ENCODE assay signal across 1 cellular context in the genomic region with DNA sequence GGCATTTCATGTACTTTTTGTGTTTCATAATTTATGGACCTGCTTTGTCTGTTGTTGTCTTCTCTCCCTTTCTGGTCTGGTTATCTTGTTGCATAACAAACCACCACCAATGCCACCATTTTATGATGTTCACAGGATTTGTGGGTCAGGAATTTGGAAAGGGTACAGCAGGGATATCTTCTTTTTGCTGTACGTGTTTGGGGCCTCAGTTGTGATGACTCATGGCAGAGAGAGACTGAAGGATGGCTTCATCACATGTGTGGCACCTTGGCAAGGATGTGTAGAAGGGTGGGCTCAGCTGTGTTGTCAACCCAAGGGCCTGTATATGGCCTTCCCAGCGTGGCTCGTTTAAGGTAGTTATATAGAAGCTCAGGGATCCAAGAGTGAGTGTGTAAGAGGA.
TF ChIP-seq lines count a peak whose summit lies in the region.

No MANE protein-coding gene starts in this region.

TF ChIP-seq in K562, 482 proteins besides CTCF, POLR2A, EP300 and RAD21 (continued from another document):
- no peak for TF ChIP-seq DMBX1 (CRISPR knock-in tag; IDR thresholded peaks at IDR 0.05; ENCODE audit: borderline replicate concordance)
- TF ChIP-seq SAP30 (IDR thresholded peaks at IDR 0.05; ENCODE audit: borderline replicate concordance, insufficient read depth, low read depth, low read length, poor library complexity, severe bottlenecking) = no peak
- TF ChIP-seq GTF2A2 (tag; IDR thresholded peaks at IDR 0.05) = no peak
- TF ChIP-seq CEBPG (CRISPR knock-in tag; IDR thresholded peaks at IDR 0.05) = no peak
- TF ChIP-seq CEBPG (tag; conservative IDR thresholded peaks at IDR 0.05 in 1 of 2, IDR thresholded peaks at IDR 0.05 in 1 of 2) = no peak
- 0 out of 2 replicates have a peak, but pooled peaks have one; percentile 9 for TF ChIP-seq C11orf30 (IDR thresholded peaks at IDR 0.05; ENCODE audit: low read depth)
- TF ChIP-seq, protein P1, sequence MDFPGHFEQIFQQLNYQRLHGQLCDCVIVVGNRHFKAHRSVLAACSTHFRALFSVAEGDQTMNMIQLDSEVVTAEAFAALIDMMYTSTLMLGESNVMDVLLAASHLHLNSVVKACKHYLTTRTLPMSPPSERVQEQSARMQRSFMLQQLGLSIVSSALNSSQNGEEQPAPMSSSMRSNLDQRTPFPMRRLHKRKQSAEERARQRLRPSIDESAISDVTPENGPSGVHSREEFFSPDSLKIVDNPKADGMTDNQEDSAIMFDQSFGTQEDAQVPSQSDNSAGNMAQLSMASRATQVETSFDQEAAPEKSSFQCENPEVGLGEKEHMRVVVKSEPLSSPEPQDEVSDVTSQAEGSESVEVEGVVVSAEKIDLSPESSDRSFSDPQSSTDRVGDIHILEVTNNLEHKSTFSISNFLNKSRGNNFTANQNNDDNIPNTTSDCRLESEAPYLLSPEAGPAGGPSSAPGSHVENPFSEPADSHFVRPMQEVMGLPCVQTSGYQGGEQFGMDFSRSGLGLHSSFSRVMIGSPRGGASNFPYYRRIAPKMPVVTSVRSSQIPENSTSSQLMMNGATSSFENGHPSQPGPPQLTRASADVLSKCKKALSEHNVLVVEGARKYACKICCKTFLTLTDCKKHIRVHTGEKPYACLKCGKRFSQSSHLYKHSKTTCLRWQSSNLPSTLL (IDR thresholded peaks at IDR 0.05) = peak; percentile 47; the same call in 1 of the 2 replicates
- TF ChIP-seq, protein P2, sequence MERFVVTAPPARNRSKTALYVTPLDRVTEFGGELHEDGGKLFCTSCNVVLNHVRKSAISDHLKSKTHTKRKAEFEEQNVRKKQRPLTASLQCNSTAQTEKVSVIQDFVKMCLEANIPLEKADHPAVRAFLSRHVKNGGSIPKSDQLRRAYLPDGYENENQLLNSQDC (CRISPR knock-in tag; IDR thresholded peaks at IDR 0.05) = no peak
- TF ChIP-seq, protein P3, sequence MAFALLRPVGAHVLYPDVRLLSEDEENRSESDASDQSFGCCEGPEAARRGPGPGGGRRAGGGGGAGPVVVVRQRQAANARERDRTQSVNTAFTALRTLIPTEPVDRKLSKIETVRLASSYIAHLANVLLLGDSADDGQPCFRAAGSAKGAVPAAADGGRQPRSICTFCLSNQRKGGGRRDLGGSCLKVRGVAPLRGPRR (CRISPR knock-in tag; IDR thresholded peaks at IDR 0.05) = no peak
- no peak for TF ChIP-seq SOX6 (IDR thresholded peaks at IDR 0.05)
- TF ChIP-seq, protein P4, sequence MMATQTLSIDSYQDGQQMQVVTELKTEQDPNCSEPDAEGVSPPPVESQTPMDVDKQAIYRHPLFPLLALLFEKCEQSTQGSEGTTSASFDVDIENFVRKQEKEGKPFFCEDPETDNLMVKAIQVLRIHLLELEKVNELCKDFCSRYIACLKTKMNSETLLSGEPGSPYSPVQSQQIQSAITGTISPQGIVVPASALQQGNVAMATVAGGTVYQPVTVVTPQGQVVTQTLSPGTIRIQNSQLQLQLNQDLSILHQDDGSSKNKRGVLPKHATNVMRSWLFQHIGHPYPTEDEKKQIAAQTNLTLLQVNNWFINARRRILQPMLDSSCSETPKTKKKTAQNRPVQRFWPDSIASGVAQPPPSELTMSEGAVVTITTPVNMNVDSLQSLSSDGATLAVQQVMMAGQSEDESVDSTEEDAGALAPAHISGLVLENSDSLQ (IDR thresholded peaks at IDR 0.05) = no peak
- no peak; the same call in 1 of the 2 replicates for TF ChIP-seq JUND (IDR thresholded peaks at IDR 0.05; ENCODE audit: borderline replicate concordance, low read depth, low read length)
- peak; percentile 33; the same call in 1 of the 3 replicates for TF ChIP-seq JUND (tag; IDR thresholded peaks at IDR 0.05; ENCODE audit: borderline replicate concordance, low read depth, low read length)
- TF ChIP-seq, protein P5, sequence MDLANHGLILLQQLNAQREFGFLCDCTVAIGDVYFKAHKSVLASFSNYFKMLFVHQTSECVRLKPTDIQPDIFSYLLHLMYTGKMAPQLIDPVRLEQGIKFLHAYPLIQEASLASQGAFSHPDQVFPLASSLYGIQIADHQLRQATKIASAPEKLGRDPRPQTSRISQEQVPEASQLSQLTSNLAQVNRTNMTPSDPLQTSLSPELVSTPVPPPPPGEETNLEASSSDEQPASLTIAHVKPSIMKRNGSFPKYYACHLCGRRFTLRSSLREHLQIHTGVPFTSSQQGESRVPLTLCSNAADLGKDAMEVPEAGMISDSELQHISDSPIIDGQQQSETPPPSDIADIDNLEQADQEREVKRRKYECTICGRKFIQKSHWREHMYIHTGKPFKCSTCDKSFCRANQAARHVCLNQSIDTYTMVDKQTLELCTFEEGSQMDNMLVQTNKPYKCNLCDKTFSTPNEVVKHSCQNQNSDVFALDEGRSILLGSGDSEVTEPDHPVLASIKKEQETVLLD (IDR thresholded peaks at IDR 0.05) = no peak
- TF ChIP-seq, protein P6, sequence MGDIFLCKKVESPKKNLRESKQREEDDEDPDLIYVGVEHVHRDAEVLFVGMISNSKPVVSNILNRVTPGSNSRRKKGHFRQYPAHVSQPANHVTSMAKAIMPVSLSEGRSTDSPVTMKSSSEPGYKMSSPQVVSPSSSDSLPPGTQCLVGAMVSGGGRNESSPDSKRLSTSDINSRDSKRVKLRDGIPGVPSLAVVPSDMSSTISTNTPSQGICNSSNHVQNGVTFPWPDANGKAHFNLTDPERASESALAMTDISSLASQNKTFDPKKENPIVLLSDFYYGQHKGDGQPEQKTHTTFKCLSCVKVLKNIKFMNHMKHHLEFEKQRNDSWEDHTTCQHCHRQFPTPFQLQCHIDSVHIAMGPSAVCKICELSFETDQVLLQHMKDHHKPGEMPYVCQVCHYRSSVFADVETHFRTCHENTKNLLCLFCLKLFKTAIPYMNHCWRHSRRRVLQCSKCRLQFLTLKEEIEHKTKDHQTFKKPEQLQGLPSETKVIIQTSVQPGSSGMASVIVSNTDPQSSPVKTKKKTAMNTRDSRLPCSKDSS (IDR thresholded peaks at IDR 0.05; ENCODE audit: low read depth, partially characterized antibody) = no peak
- TF ChIP-seq, protein P7, sequence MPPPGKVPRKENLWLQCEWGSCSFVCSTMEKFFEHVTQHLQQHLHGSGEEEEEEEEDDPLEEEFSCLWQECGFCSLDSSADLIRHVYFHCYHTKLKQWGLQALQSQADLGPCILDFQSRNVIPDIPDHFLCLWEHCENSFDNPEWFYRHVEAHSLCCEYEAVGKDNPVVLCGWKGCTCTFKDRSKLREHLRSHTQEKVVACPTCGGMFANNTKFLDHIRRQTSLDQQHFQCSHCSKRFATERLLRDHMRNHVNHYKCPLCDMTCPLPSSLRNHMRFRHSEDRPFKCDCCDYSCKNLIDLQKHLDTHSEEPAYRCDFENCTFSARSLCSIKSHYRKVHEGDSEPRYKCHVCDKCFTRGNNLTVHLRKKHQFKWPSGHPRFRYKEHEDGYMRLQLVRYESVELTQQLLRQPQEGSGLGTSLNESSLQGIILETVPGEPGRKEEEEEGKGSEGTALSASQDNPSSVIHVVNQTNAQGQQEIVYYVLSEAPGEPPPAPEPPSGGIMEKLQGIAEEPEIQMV (tag; conservative IDR thresholded peaks at IDR 0.05; ENCODE audit: low read depth) = 0 out of 2 replicates have a peak, but pooled peaks have one; percentile 7
- no peak for TF ChIP-seq HNRNPH1 (optimal IDR thresholded peaks at IDR 0.05; ENCODE audit: low read depth, low read length)
- TF ChIP-seq GABPB1 (CRISPR knock-in tag; IDR thresholded peaks at IDR 0.05) = no peak
- no peak for TF ChIP-seq HOXB6 (CRISPR knock-in tag; IDR thresholded peaks at IDR 0.05; ENCODE audit: borderline replicate concordance)
- no peak for TF ChIP-seq RBM15 (IDR thresholded peaks at IDR 0.05; ENCODE audit: insufficient read depth, low read length)
- TF ChIP-seq ZNF311 (CRISPR knock-in tag; IDR thresholded peaks at IDR 0.05) = no peak
- no peak for TF ChIP-seq NCOR1 (IDR thresholded peaks at IDR 0.05)
- TF ChIP-seq, protein P8, sequence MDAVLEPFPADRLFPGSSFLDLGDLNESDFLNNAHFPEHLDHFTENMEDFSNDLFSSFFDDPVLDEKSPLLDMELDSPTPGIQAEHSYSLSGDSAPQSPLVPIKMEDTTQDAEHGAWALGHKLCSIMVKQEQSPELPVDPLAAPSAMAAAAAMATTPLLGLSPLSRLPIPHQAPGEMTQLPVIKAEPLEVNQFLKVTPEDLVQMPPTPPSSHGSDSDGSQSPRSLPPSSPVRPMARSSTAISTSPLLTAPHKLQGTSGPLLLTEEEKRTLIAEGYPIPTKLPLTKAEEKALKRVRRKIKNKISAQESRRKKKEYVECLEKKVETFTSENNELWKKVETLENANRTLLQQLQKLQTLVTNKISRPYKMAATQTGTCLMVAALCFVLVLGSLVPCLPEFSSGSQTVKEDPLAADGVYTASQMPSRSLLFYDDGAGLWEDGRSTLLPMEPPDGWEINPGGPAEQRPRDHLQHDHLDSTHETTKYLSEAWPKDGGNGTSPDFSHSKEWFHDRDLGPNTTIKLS (IDR thresholded peaks at IDR 0.05; ENCODE audit: borderline replicate concordance, low read depth) = no peak
- 0 out of 2 replicates have a peak, but pooled peaks have one; percentile 19 for TF ChIP-seq NFE2 (IDR thresholded peaks at IDR 0.05; ENCODE audit: low read depth)
- TF ChIP-seq XRCC5 (IDR thresholded peaks at IDR 0.05; ENCODE audit: low read depth, low read length) = no peak
- TF ChIP-seq, protein P9, sequence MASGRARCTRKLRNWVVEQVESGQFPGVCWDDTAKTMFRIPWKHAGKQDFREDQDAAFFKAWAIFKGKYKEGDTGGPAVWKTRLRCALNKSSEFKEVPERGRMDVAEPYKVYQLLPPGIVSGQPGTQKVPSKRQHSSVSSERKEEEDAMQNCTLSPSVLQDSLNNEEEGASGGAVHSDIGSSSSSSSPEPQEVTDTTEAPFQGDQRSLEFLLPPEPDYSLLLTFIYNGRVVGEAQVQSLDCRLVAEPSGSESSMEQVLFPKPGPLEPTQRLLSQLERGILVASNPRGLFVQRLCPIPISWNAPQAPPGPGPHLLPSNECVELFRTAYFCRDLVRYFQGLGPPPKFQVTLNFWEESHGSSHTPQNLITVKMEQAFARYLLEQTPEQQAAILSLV (tag; IDR thresholded peaks at IDR 0.05) = no peak
- no peak for TF ChIP-seq ZNF146 (CRISPR knock-in tag; IDR thresholded peaks at IDR 0.05; ENCODE audit: unreplicated experiment)
- TF ChIP-seq, protein P10, sequence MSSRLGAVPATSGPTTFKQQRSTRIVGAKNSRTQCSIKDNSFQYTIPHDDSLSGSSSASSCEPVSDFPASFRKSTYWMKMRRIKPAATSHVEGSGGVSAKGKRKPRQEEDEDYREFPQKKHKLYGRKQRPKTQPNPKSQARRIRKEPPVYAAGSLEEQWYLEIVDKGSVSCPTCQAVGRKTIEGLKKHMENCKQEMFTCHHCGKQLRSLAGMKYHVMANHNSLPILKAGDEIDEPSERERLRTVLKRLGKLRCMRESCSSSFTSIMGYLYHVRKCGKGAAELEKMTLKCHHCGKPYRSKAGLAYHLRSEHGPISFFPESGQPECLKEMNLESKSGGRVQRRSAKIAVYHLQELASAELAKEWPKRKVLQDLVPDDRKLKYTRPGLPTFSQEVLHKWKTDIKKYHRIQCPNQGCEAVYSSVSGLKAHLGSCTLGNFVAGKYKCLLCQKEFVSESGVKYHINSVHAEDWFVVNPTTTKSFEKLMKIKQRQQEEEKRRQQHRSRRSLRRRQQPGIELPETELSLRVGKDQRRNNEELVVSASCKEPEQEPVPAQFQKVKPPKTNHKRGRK (tag; IDR thresholded peaks at IDR 0.05) = no peak
- TF ChIP-seq, protein P11, sequence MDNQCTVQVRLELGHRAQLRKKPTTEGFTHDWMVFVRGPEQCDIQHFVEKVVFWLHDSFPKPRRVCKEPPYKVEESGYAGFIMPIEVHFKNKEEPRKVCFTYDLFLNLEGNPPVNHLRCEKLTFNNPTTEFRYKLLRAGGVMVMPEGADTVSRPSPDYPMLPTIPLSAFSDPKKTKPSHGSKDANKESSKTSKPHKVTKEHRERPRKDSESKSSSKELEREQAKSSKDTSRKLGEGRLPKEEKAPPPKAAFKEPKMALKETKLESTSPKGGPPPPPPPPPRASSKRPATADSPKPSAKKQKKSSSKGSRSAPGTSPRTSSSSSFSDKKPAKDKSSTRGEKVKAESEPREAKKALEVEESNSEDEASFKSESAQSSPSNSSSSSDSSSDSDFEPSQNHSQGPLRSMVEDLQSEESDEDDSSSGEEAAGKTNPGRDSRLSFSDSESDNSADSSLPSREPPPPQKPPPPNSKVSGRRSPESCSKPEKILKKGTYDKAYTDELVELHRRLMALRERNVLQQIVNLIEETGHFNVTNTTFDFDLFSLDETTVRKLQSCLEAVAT (IDR thresholded peaks at IDR 0.05) = no peak
- no peak for TF ChIP-seq MYNN (IDR thresholded peaks at IDR 0.05)
- no peak for TF ChIP-seq MYNN (CRISPR knock-in tag; IDR thresholded peaks at IDR 0.05)
- no peak for TF ChIP-seq MCM3 (IDR thresholded peaks at IDR 0.05)
- TF ChIP-seq HLTF (IDR thresholded peaks at IDR 0.05) = no peak
